ENCODE assay signal across 8 cellular contexts in genomic region chr6:44126320-44127149, GRCh38. TPM values are rescaled to one million over a fixed set of nuclear protein-coding genes. Genes with fewer than 3 reads are reported as not detected.
DNase-seq lines count a peak whose midpoint lies in the region; ATAC-seq and TF ChIP-seq lines count a peak whose summit lies in the region.

No MANE protein-coding gene starts in this region.

- H3K27ac ChIP-seq in osteoblast (ENCODE audit: low read depth, low read length) (peak overlapping the region; percentile 84), thoracic aorta (peak overlapping the region; percentile 68 to 69)

- H3K4me3 ChIP-seq in osteoblast (ENCODE audit: insufficient read depth, low read length): peak overlapping the region; percentile 91
- peak overlapping the region; percentile 91 for H3K4me3 ChIP-seq in thoracic aorta

- DNase-seq in A172 (ENCODE audit: low spot score) (peak; percentile 57), RPMI7951 (ENCODE audit: low read depth) (peak; percentile 82), foreskin melanocyte (peak; percentile 21), osteoblast (ENCODE audit: insufficient read length, low spot score, missing footprints) (peak; percentile 96), thoracic aorta (ENCODE audit: low spot score) (no peak)
- DNase-seq in activated effector memory CD4-positive, alpha-beta T cell treated with anti-CD3 and anti-CD28 coated beads, Interleukin-2, amount 50 U/mL, for 16 hours: peak; percentile 93

- ATAC-seq in GM18511 (IDR thresholded peaks at IDR 0.05; ENCODE audit: unreplicated experiment) (peak; percentile 62), HG03097 (IDR thresholded peaks at IDR 0.05; ENCODE audit: low FRiP score, unreplicated experiment) (peak; percentile 40), thoracic aorta (ENCODE audit: insufficient number of reproducible peaks, low FRiP score, low read depth) (peak; percentile 51)

- H3K27me3 ChIP-seq in osteoblast (ENCODE audit: insufficient read depth, low read length) (no peaks in the 10 kb centered on the region), thoracic aorta (replicated peaks; ENCODE audit: insufficient read depth) (no peaks in the 10 kb centered on the region)

- no peak for TF ChIP-seq CTCF in osteoblast (IDR thresholded peaks at IDR 0.05; ENCODE audit: extremely low read depth, low read depth, low read length)
- no peak for TF ChIP-seq CTCF in thoracic aorta (IDR thresholded peaks at IDR 0.05)

- H3K9me3 ChIP-seq in osteoblast (ENCODE audit: low read depth, low read length) (no peaks in the 10 kb centered on the region), thoracic aorta (no peaks in the 10 kb centered on the region)

- H2AFZ ChIP-seq in osteoblast (ENCODE audit: low read length): peak overlapping the region; percentile 80

- H3K4me1 ChIP-seq in osteoblast (ENCODE audit: insufficient read depth, low read length) (peaks cover 38% of the 10 kb centered on the region), thoracic aorta (ENCODE audit: control insufficient read depth in 1 of 2, low read depth in 2 of 2) (peaks cover 30 to 58% of the 10 kb centered on the region in 2 donors)

- H4K20me1 ChIP-seq in osteoblast (ENCODE audit: insufficient read depth, low read length): peaks cover 45% of the 10 kb centered on the region

- H3K36me3 ChIP-seq in osteoblast (ENCODE audit: insufficient read depth, low read length) (no peaks in the 10 kb centered on the region), thoracic aorta (no peaks in the 10 kb centered on the region)

- H3K4me2 ChIP-seq in osteoblast (ENCODE audit: insufficient read depth, low read length): peak overlapping the region; percentile 95

- H3K79me2 ChIP-seq in osteoblast (ENCODE audit: insufficient read depth, low read length): peaks cover 87% of the 10 kb centered on the region

RNA-seq across cellular contexts. Expression of gene MRPL14, which starts 0.7 kb away (rescaled TPM):
- total RNA-seq in A172 (2014; rRNA removed; shearing (Covaris generic)): 136 and 149 TPM in 2 replicates
- total RNA-seq in RPMI7951 (2014; rRNA removed; shearing (Covaris generic)): 104 and 109 TPM in 2 replicates
- total RNA-seq in osteoblast: 47.7 and 49.9 TPM in 2 replicates
- 10 to 100 TPM; 31.0 to 32.4 TPM for total RNA-seq in thoracic aorta

RNA-seq across cellular contexts. Expression of gene TMEM63B, which starts 0.8 kb away (rescaled TPM):
- total RNA-seq in A172 (2014; rRNA removed; shearing (Covaris generic)): 43.1 and 47.9 TPM in 2 replicates
- 20.8 and 23.6 TPM in 2 replicates for total RNA-seq in RPMI7951 (2014; rRNA removed; shearing (Covaris generic))
- total RNA-seq in osteoblast (32.7 and 36.6 TPM in 2 replicates), thoracic aorta (10 to 100 TPM; 21.9 to 43.4 TPM)

RNA-seq across cellular contexts. Expression of gene CAPN11, which starts 32.1 kb away (rescaled TPM):
- not detected in 2 replicates for total RNA-seq in A172 (2014; rRNA removed; shearing (Covaris generic))
- not detected in 2 replicates for total RNA-seq in RPMI7951 (2014; rRNA removed; shearing (Covaris generic))
- total RNA-seq in osteoblast (not detected in 2 replicates), thoracic aorta (not detected)
